In genomic region chrX:133415276-133416105, GRCh38 we compare ENCODE assay signal across 8 cellular contexts. TPM values are rescaled to one million over a fixed set of nuclear protein-coding genes. Genes with fewer than 3 reads are reported as not detected.
DNase-seq lines count a peak whose midpoint lies in the region; ATAC-seq, FAIRE-seq and TF ChIP-seq lines count a peak whose summit lies in the region.

TSS of gene GPC4 (minus strand) at chrX:133415489. CDS start at chrX:133414965, 524 bp downstream.

- H3K27ac ChIP-seq in SJSA1 (peak within 1 kb of the TSS; percentile 79), neural cell (ENCODE audit: low read length) (no peak within 1 kb of the TSS)

- DNase-seq in AG09309 (ENCODE audit: low read depth) (no peak), GM19239 (ENCODE audit: insufficient read length, low spot score) (no peak), SJSA1 (ENCODE audit: low read depth in 1 of 2, low spot score in 2 of 2) (peak; percentile 69 to 85), fibroblast of mammary gland (ENCODE audit: low read depth) (peak; percentile 52)
- DNase-seq in activated CD4-positive, CD25-positive, alpha-beta regulatory T cell (lab: John Stamatoyannopoulos, UW), result no peak

- peak within 1 kb of the TSS; percentile 30 for H3K4me2 ChIP-seq in neural cell (ENCODE audit: low read length)

- H3K9me3 ChIP-seq in SJSA1 (replicated peaks) (no peaks in the 10 kb centered on the region), neural cell (ENCODE audit: low read length) (no peaks in the 10 kb centered on the region)

- H3K79me2 ChIP-seq in neural cell (replicated peaks; ENCODE audit: insufficient read depth, low read length), result no peaks in the 10 kb centered on the region

- H3F3A ChIP-seq in neural cell (ENCODE audit: insufficient read depth, low read length, poor library complexity, severe bottlenecking), result no peaks in the 10 kb centered on the region

- peak; percentile 35 for FAIRE-seq in GM19239 (lab: Jason Lieb, UNC)

- TF ChIP-seq CTCF in AG09309 (IDR thresholded peaks at IDR 0.05; ENCODE audit: control insufficient read depth, insufficient read depth, low read depth, low read length, missing control alignments) (no peak), fibroblast of mammary gland (conservative IDR thresholded peaks at IDR 0.05; ENCODE audit: control insufficient read depth, insufficient read depth, low read depth, low read length) (no peak), neural cell (IDR thresholded peaks at IDR 0.05; ENCODE audit: poor library complexity, severe bottlenecking) (no peak)

- H3K9ac ChIP-seq in neural cell (ENCODE audit: low read length), result peak within 1 kb of the TSS; percentile 52

- H3K4me3 ChIP-seq in AG09309 (ENCODE audit: control insufficient read depth, low read depth, low read length), result peak within 1 kb of the TSS; percentile 38
- peak within 1 kb of the TSS; percentile 80 for H3K4me3 ChIP-seq in SJSA1
- H3K4me3 ChIP-seq in fibroblast of mammary gland (ENCODE audit: control insufficient read depth, low read depth, low read length), result peak within 1 kb of the TSS; percentile 51
- H3K4me3 ChIP-seq in neural cell (ENCODE audit: low read length), result peak within 1 kb of the TSS; percentile 75

- no peak for TF ChIP-seq RAD21 in neural cell (conservative IDR thresholded peaks at IDR 0.05)

- H3K36me3 ChIP-seq in SJSA1 (peaks cover 29% of the 10 kb centered on the region), neural cell (ENCODE audit: insufficient read depth, low read length) (no peaks in the 10 kb centered on the region)

- H2AFZ ChIP-seq in neural cell (ENCODE audit: low read depth, low read length), result no peak within 1 kb of the TSS

- ATAC-seq in HG02588 (IDR thresholded peaks at IDR 0.05; ENCODE audit: unreplicated experiment) (no peak), GM19035 (IDR thresholded peaks at IDR 0.05; ENCODE audit: unreplicated experiment) (no peak)

- H3K9me2 ChIP-seq in neural cell (ENCODE audit: insufficient read depth, low read length), result no peaks in the 10 kb centered on the region

- H4K20me1 ChIP-seq in neural cell (ENCODE audit: insufficient read depth), result no peaks in the 10 kb centered on the region

- H3K27me3 ChIP-seq in SJSA1 (replicated peaks) (no peaks in the 10 kb centered on the region), neural cell (ENCODE audit: insufficient read depth, low read depth, low read length) (peaks cover 26% of the 10 kb centered on the region)

- TF ChIP-seq EP300 in neural cell (conservative IDR thresholded peaks at IDR 0.05; ENCODE audit: poor library complexity, severe bottlenecking), result no peak

- peaks cover 25% of the 10 kb centered on the region for H3K4me1 ChIP-seq in SJSA1 (replicated peaks)

TF ChIP-seq in neural cell, 6 proteins besides CTCF, POLR2A, EP300 and RAD21:
- TF ChIP-seq, protein P1, sequence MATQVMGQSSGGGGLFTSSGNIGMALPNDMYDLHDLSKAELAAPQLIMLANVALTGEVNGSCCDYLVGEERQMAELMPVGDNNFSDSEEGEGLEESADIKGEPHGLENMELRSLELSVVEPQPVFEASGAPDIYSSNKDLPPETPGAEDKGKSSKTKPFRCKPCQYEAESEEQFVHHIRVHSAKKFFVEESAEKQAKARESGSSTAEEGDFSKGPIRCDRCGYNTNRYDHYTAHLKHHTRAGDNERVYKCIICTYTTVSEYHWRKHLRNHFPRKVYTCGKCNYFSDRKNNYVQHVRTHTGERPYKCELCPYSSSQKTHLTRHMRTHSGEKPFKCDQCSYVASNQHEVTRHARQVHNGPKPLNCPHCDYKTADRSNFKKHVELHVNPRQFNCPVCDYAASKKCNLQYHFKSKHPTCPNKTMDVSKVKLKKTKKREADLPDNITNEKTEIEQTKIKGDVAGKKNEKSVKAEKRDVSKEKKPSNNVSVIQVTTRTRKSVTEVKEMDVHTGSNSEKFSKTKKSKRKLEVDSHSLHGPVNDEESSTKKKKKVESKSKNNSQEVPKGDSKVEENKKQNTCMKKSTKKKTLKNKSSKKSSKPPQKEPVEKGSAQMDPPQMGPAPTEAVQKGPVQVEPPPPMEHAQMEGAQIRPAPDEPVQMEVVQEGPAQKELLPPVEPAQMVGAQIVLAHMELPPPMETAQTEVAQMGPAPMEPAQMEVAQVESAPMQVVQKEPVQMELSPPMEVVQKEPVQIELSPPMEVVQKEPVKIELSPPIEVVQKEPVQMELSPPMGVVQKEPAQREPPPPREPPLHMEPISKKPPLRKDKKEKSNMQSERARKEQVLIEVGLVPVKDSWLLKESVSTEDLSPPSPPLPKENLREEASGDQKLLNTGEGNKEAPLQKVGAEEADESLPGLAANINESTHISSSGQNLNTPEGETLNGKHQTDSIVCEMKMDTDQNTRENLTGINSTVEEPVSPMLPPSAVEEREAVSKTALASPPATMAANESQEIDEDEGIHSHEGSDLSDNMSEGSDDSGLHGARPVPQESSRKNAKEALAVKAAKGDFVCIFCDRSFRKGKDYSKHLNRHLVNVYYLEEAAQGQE (IDR thresholded peaks at IDR 0.05; ENCODE audit: borderline replicate concordance), result no peak
- no peak for TF ChIP-seq TAF1 (IDR thresholded peaks at IDR 0.05; ENCODE audit: low read depth)
- TF ChIP-seq EZH2 (IDR thresholded peaks at IDR 0.05; ENCODE audit: borderline replicate concordance, insufficient read depth, low read length, poor library complexity, severe bottlenecking), result no peak
- no peak for TF ChIP-seq POLR2AphosphoS5 (IDR thresholded peaks at IDR 0.05)
- no peak for TF ChIP-seq MXI1 (conservative IDR thresholded peaks at IDR 0.05; ENCODE audit: poor library complexity, severe bottlenecking)
- TF ChIP-seq SMC3 (conservative IDR thresholded peaks at IDR 0.05; ENCODE audit: poor library complexity), result no peak

RNA-seq across cellular contexts. Expression of gene GPC4, which starts in this region (rescaled TPM):
- 22.3 and 25.8 TPM in 2 replicates for total RNA-seq in SJSA1 (2014; rRNA removed; shearing (Covaris generic))
- 1.2 and 1.5 TPM in 2 replicates for polyA plus RNA-seq in neural cell
- 1.2 and 2.2 TPM in 2 replicates for polyA minus RNA-seq in neural cell

Comparison
In these comparisons a context has a peak if more than half of its experiments do, and no peak if none do; other contexts are left out.
1. DNase-seq: peak in SJSA1 (2 of 2) and fibroblast of mammary gland (single experiment); none in AG09309 (single experiment), GM19239 (single experiment) and activated CD4-positive, CD25-positive, alpha-beta regulatory T cell (0 of 4).
2. Peak in every context shown above with its lines, with median percentiles within 50 percentile points of each other: H3K4me3 ChIP-seq.